10 cellular contexts compared by ENCODE assay signal in genomic region chr16:81707411-81708321, GRCh38.
A peak's percentile ranks its signal among the peaks of the same experiment; 100 is the strongest.
DNase-seq lines count a peak whose midpoint lies in the region; ATAC-seq and FAIRE-seq lines count a peak whose summit lies in the region.
"Had no signal": no experiment of that assay in that cellular context is flagged by ENCODE, and none has a peak within 500 bp of the region (broad histone marks: within the 10 kb centered on the region; RNA-seq: fewer than 3 reads in every experiment).

No MANE protein-coding gene starts in this region.

- H3K27me3 ChIP-seq in HUES6 (ENCODE audit: control insufficient read depth, insufficient read depth, low read length), result no peaks in the 10 kb centered on the region
- H3K27me3 ChIP-seq in mucosa of rectum (ENCODE audit: control insufficient read depth in 2 of 2, insufficient read depth in 2 of 2, low read length in 2 of 2), result no peaks in the 10 kb centered on the region
- H3K27me3 ChIP-seq: SJSA1 had no signal

- peaks cover 26% of the 10 kb centered on the region for H3K4me1 ChIP-seq in HUES6 (ENCODE audit: control insufficient read depth, insufficient read depth, low read length)
- H3K4me1 ChIP-seq in mucosa of rectum (ENCODE audit: control insufficient read depth in 2 of 2, insufficient read depth in 2 of 2, low read length in 2 of 2), result peaks cover 12 to 22% of the 10 kb centered on the region in 2 donors

- H3K36me3 ChIP-seq in HUES6 (ENCODE audit: control insufficient read depth, insufficient read depth, low read length) (peaks cover 64% of the 10 kb centered on the region), mucosa of rectum (ENCODE audit: control insufficient read depth in 2 of 2, insufficient read depth in 2 of 2, low read length in 2 of 2) (peaks cover 45 to 50% of the 10 kb centered on the region in 2 donors)

- H3K9ac ChIP-seq in HUES6 (ENCODE audit: low read length), result no peak overlapping the region
- peak overlapping the region in 1 of 2 donors; percentile 29 for H3K9ac ChIP-seq in mucosa of rectum (ENCODE audit: low read depth in 1 of 2, low read length in 2 of 2)

- H3K27ac ChIP-seq in HUES6 (ENCODE audit: low read depth, low read length) (0 out of 2 replicates have a peak overlapping the region, but pooled peaks have one; percentile 9), mucosa of rectum (ENCODE audit: low read depth in 2 of 2, low read length in 2 of 2) (peak overlapping the region; percentile 72 to 77)
- H3K27ac ChIP-seq: SJSA1 had no signal

- FAIRE-seq in GM19239 (lab: Jason Lieb, UNC), result no peak

- ATAC-seq in HG03039 (IDR thresholded peaks at IDR 0.05; ENCODE audit: unreplicated experiment) (no peak), GM21717 (IDR thresholded peaks at IDR 0.05; ENCODE audit: unreplicated experiment) (no peak)

- no peaks in the 10 kb centered on the region for H3K9me3 ChIP-seq in HUES6 (ENCODE audit: control insufficient read depth, insufficient read depth, low read depth, low read length)
- H3K9me3 ChIP-seq in mucosa of rectum (ENCODE audit: control insufficient read depth in 2 of 2, low read length in 2 of 2), result no peaks in the 10 kb centered on the region
- H3K9me3 ChIP-seq: SJSA1 had no signal

- peak; percentile 73 for DNase-seq in AG08396 (ENCODE audit: low spot score)
- DNase-seq in cerebellar nuclear complex (lab: John Stamatoyannopoulos, UW), result peak; percentile 40 to 43
- DNase-seq in NCI-H2029 (lab: John Stamatoyannopoulos, UW), result no peak
- no peak for DNase-seq in GM19239 (ENCODE audit: insufficient read length, low spot score)
- DNase-seq: stimulated activated CD4-positive, alpha-beta T cell treated with anti-CD3 and anti-CD28 coated beads, Interleukin-4, amount 100 ng/mL, for 4 hours had no signal

- H3K4me3 ChIP-seq in HUES6 (ENCODE audit: low read depth, low read length) (no peak overlapping the region), mucosa of rectum (ENCODE audit: low read length in 2 of 2) (no peak overlapping the region)
- H3K4me3 ChIP-seq: SJSA1 had no signal

Comparison
In these comparisons a context has a peak if more than half of its experiments do, and no peak if none do; other contexts are left out.
1. DNase-seq: peak in AG08396 (single experiment) and cerebellar nuclear complex (2 of 2); none in NCI-H2029 (single experiment) and GM19239 (single experiment).